Comparison of ENCODE assay signal across 8 cellular contexts in the genomic region with DNA sequence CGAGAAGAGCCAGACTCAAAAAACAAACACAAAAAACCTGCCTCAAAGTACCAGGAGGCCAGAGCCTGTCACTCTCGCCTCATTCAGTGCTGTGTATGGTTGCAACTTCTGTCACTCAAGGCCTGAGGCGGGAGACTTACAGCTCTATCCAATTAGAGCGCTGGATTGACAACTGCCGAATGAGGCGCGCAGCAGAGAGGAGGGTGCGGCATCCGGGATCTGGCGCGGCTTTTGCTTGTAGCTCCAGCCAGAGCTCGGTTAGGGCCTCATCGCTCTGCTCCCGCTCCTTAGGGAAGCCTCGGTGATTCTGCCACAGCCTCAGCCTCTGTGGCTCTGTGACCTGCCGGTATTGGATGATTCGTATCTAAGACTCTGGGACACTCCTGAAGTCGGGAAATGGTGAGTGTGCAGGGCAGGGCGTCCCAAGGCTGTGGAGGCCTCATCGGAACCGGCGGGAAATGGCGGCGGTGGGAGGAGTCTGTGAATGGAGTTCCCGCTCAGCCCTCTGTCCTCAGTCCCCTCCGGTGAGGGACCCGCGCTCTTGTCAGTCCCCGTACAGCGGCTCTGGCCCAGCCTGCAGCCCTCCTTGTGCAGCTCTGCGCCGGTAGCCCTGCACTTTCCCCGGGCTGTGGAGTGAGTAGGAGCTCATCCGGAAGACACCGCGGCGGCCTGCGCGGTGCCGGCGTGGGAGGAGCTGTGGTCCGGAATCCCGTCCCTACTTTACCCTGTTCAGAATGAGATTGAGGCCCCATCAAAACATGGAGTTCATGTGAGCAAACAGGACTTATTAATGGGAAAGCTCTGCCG. TPM values are rescaled to one million over a fixed set of nuclear protein-coding genes. Genes with fewer than 3 reads are reported as not detected.
DNase-seq lines count a peak whose midpoint lies in the region; ATAC-seq and TF ChIP-seq lines count a peak whose summit lies in the region.

Gene ZNF718, plus strand, starts transcription at position 227 of the 807 bp plus-strand sequence. Its CDS starts 170 bp downstream, at position 397.

- peak within 1 kb of the TSS; percentile 88 for H3K4me3 ChIP-seq in GM06990 (replicated peaks; ENCODE audit: low read depth, low read length)

- H3K4me3 Mint-ChIP-seq in HFFc6 (peak within 1 kb of the TSS; percentile 99), progenitor cell of endocrine pancreas (ENCODE audit: low read depth) (peak within 1 kb of the TSS; percentile 97)

- intact Hi-C loops in left cardiac atrium (cut with DNase I), result no loop called here

- peak; percentile 99 to 100 for ATAC-seq in left cardiac atrium

- H3K4me1 Mint-ChIP-seq in HFFc6 (ENCODE audit: low read depth) (peaks cover 11% of the 10 kb centered on the region; the same call in 1 of the 2 replicates), progenitor cell of endocrine pancreas (ENCODE audit: low read depth) (peaks cover 10% of the 10 kb centered on the region)

- H3K27me3 Mint-ChIP-seq in HFFc6 (ENCODE audit: insufficient read depth), result no peaks in the 10 kb centered on the region; the same call in 1 of the 2 replicates
- H3K27me3 Mint-ChIP-seq in progenitor cell of endocrine pancreas, result no peaks in the 10 kb centered on the region

- no peaks in the 10 kb centered on the region for H3K27me3 ChIP-seq in GM06990 (replicated peaks; ENCODE audit: control insufficient read depth, insufficient read depth, low read length)

- H3K36me3 Mint-ChIP-seq in HFFc6 (ENCODE audit: low read depth), result peaks cover 24% of the 10 kb centered on the region
- H3K36me3 Mint-ChIP-seq in progenitor cell of endocrine pancreas (ENCODE audit: insufficient read depth), result peaks cover 12% of the 10 kb centered on the region

- H3K9me3 Mint-ChIP-seq in HFFc6, result peaks cover 42% of the 10 kb centered on the region
- H3K9me3 Mint-ChIP-seq in progenitor cell of endocrine pancreas (ENCODE audit: low read depth), result peaks cover 18% of the 10 kb centered on the region

- H3K36me3 ChIP-seq in GM06990 (ENCODE audit: control insufficient read depth, insufficient read depth, low read length), result peaks cover 5% of the 10 kb centered on the region; the same call in 1 of the 2 replicates

- no peak for TF ChIP-seq CTCF in GM06990 (IDR thresholded peaks at IDR 0.05; ENCODE audit: insufficient read depth, low read length, poor library complexity, severe bottlenecking)
- no peak for TF ChIP-seq CTCF in HFFc6 (IDR thresholded peaks at IDR 0.05)
- TF ChIP-seq CTCF in progenitor cell of endocrine pancreas (IDR thresholded peaks at IDR 0.05; ENCODE audit: unreplicated experiment), result no peak

- peak; percentile 93 for DNase-seq in GM06990 (ENCODE audit: extremely low read depth, insufficient read length)
- DNase-seq in HFFc6, result peak; percentile 97
- DNase-seq in NCI-H1048 (lab: John Stamatoyannopoulos, UW), result peak; percentile 77
- DNase-seq in T-helper 1 cell, result peak; percentile 71 to 96 (median 83)
- peak; percentile 95 for DNase-seq in amniotic stem cell (lab: John Stamatoyannopoulos, UW)
- peak; percentile 94 for DNase-seq in left cardiac atrium
- DNase-seq in progenitor cell of endocrine pancreas (ENCODE audit: low spot score, unreplicated experiment), result peak; percentile 87
- DNase-seq in ureter (ENCODE audit: low spot score), result peak; percentile 96

- H3K27ac Mint-ChIP-seq in HFFc6 (peak within 1 kb of the TSS; percentile 99), progenitor cell of endocrine pancreas (peak within 1 kb of the TSS; percentile 99)

RNA-seq across cellular contexts. Expression of gene ZNF718, which starts in this region (rescaled TPM):
- total RNA-seq in HFFc6 (2021; fragmentation: NEBNext Ultra II Directional; extraction: Animal tissue kit (Norgen Biotek cat#: 25700)), result 1 to 10 TPM in 2 of 6 experiments, under 1 TPM in 4; 0.53 to 2.1 (median 0.66) TPM
- total RNA-seq in left cardiac atrium, result 1 to 10 TPM; 4.0 to 7.1 TPM
- total RNA-seq in progenitor cell of endocrine pancreas, result 9.3 and 10.3 TPM in 2 replicates
- total RNA-seq in ureter, result 15.1 TPM

Comparison
In these comparisons a context has a peak if more than half of its experiments do, and no peak if none do; other contexts are left out.
1. Peak in every context shown above with its lines: DNase-seq, ATAC-seq and H3K4me3 ChIP-seq.